Comparison of ENCODE assay signal across 11 cellular contexts in genomic region chr2:2822143-2822542, GRCh38.
"Had no signal": no experiment of that assay in that cellular context is flagged by ENCODE, and none has a peak within 500 bp of the region (broad histone marks: within the 10 kb centered on the region; RNA-seq: fewer than 3 reads in every experiment).

No MANE protein-coding gene starts in this region.

- H2AFZ ChIP-seq: GM23248, GM23338 had no signal

- ATAC-seq: GM23338, HCT116 had no signal

- DNase-seq: GM23248, GOT3, H7, H9, HCEC 1CT, HFFc6 had no signal

- H3K36me3 ChIP-seq: HAP-1 had no signal

- FAIRE-seq: H1, H54 had no signal

- H3K9ac ChIP-seq: GM23248 had no signal

- H3K9me3 ChIP-seq: HAP-1 had no signal

- H3K27ac ChIP-seq: GM23248 had no signal

- H3K4me1 ChIP-seq: HAP-1 had no signal

- H3K4me2 ChIP-seq: GM23338 had no signal

- H3K4me3 ChIP-seq: GM23248, GM23338, HAP-1 had no signal
